17 cellular contexts compared by ENCODE assay signal in genomic region chr2:241225545-241225944, GRCh38.
"Had no signal": no experiment of that assay in that cellular context is flagged by ENCODE, and none has a peak within 500 bp of the region (broad histone marks: within the 10 kb centered on the region; RNA-seq: fewer than 3 reads in every experiment).

No MANE protein-coding gene starts in this region.

- H3K9me3 Mint-ChIP-seq: activated CD4-positive, alpha-beta memory T cell treated with anti-CD3 and anti-CD28 coated beads, Interleukin-2, amount 10 ng/mL, durations not matched to agents 7 days and 5 days; activated naive CD4-positive, alpha-beta T cell treated with anti-CD3 and anti-CD28 coated beads, Interleukin-2, amount 10 ng/mL, durations not matched to agents 7 days and 5 days; activated T-cell treated with anti-CD3 and anti-CD28 coated beads, Interleukin-2, amount 50 U/mL, for 24 hours; nephron; T-helper 1 cell treated with Interleukin-12 subunit alpha and Interleukin-12 subunit beta and Interleukin-4 antibody, amounts not matched to agents 30 μg/mL and 1 μg/mL, for 36 hours; WTC11 had no signal

- H3K27ac ChIP-seq: adrenal gland, cardiac muscle cell, esophagus squamous epithelium, stomach had no signal

- ATAC-seq: sciatic nerve, WTC11 had no signal

- H3K27ac Mint-ChIP-seq: activated CD4-positive, alpha-beta memory T cell treated with anti-CD3 and anti-CD28 coated beads, Interleukin-2, amount 10 ng/mL, durations not matched to agents 7 days and 5 days; activated naive CD4-positive, alpha-beta T cell treated with anti-CD3 and anti-CD28 coated beads, Interleukin-2, amount 10 ng/mL, durations not matched to agents 7 days and 5 days; activated T-cell treated with anti-CD3 and anti-CD28 coated beads, Interleukin-2, amount 50 U/mL, for 24 hours; T-helper 1 cell treated with Interleukin-12 subunit alpha and Interleukin-12 subunit beta and Interleukin-4 antibody, amounts not matched to agents 30 μg/mL and 1 μg/mL, for 36 hours; WTC11 had no signal

- DNase-seq: activated CD4-positive, alpha-beta memory T cell treated with anti-CD3 and anti-CD28 coated beads, Interleukin-2, amount 10 ng/mL, durations not matched to agents 7 days and 5 days; activated CD4-positive, alpha-beta T cell treated with anti-CD3 and anti-CD28 coated beads for 4 hours; activated naive CD4-positive, alpha-beta T cell treated with anti-CD3 and anti-CD28 coated beads, Interleukin-2, amount 10 ng/mL, durations not matched to agents 7 days and 5 days; activated T-cell treated with anti-CD3 and anti-CD28 coated beads, Interleukin-2, amount 50 U/mL, for 24 hours; cortex of kidney; effector CD8-positive, alpha-beta T cell; esophagus squamous epithelium; hypothalamus; nucleus accumbens; stomach had no signal

- H3K27me3 ChIP-seq: adrenal gland, cardiac muscle cell, esophagus squamous epithelium, stomach had no signal

- H3K9me3 ChIP-seq: adrenal gland, esophagus squamous epithelium, stomach had no signal

- H3K4me1 Mint-ChIP-seq: WTC11 had no signal

- H3K4me3 ChIP-seq: adrenal gland, cardiac muscle cell, esophagus squamous epithelium, stomach had no signal

- H3K27me3 Mint-ChIP-seq: activated CD4-positive, alpha-beta memory T cell treated with anti-CD3 and anti-CD28 coated beads, Interleukin-2, amount 10 ng/mL, durations not matched to agents 7 days and 5 days; activated T-cell treated with anti-CD3 and anti-CD28 coated beads, Interleukin-2, amount 50 U/mL, for 24 hours; progenitor cell of endocrine pancreas had no signal

- H3K4me3 Mint-ChIP-seq: activated CD4-positive, alpha-beta memory T cell treated with anti-CD3 and anti-CD28 coated beads, Interleukin-2, amount 10 ng/mL, durations not matched to agents 7 days and 5 days; activated naive CD4-positive, alpha-beta T cell treated with anti-CD3 and anti-CD28 coated beads, Interleukin-2, amount 10 ng/mL, durations not matched to agents 7 days and 5 days; activated T-cell treated with anti-CD3 and anti-CD28 coated beads, Interleukin-2, amount 50 U/mL, for 24 hours; nephron; T-helper 1 cell treated with Interleukin-12 subunit alpha and Interleukin-12 subunit beta and Interleukin-4 antibody, amounts not matched to agents 30 μg/mL and 1 μg/mL, for 36 hours; WTC11 had no signal
